Comparison of ENCODE assay signal across 19 cellular contexts in the genomic region with DNA sequence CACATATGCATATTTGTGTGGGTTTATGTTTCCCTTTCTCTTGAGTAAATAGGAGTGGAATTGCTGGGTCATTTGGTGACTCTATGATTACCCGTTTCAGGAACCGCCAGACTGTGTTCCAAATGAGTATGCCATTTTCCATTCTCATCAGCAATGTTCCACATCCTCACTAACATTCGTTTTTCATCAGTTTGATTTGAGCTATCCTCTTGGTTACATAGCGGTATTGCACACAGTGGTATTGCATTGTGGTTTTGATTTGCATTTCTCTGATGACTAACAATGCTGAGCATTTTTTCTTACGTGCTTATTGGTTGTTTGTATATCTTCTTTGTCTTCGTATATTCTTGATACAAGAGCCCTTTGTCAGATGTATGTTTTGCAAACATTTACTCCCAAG.
A peak's percentile ranks its signal among the peaks of the same experiment; 100 is the strongest.
DNase-seq lines count a peak whose midpoint lies in the region; FAIRE-seq and TF ChIP-seq lines count a peak whose summit lies in the region.
"Had no signal": no experiment of that assay in that cellular context is flagged by ENCODE, and none has a peak within 500 bp of the region (broad histone marks: within the 10 kb centered on the region; RNA-seq: fewer than 3 reads in every experiment).

No MANE protein-coding gene starts in this region.

- peak; percentile 1 for DNase-seq in A172 (ENCODE audit: low spot score)
- DNase-seq in GM19239 (ENCODE audit: insufficient read length, low spot score) = no peak
- peak; percentile 29 for DNase-seq in RPMI7951 (ENCODE audit: low read depth)
- peak; percentile 1 for DNase-seq in astrocyte of the spinal cord (ENCODE audit: low read depth, low spot score)
- no peak for DNase-seq in middle frontal gyrus (ENCODE audit: extremely low spot score, low spot score)
- DNase-seq in DMS 273 treated with DMSO at 0.1 percent for 48 hours (lab: John Stamatoyannopoulos, UW) = no peak
- DNase-seq in NCI-H1417 treated with DMSO at 0.1 percent for 48 hours (lab: John Stamatoyannopoulos, UW) = no peak
- no peak for DNase-seq in Kasumi-1 (lab: John Stamatoyannopoulos, UW)
- DNase-seq: CD4-positive, alpha-beta memory T cell; Karpas-422; NCI-H1105 treated with DMSO at 0.1 percent for 48 hours; NCI-H1694 treated with DMSO at 0.1 percent for 48 hours; NCI-H748 treated with DMSO at 0.1 percent for 48 hours; NK-92 treated with Interleukin-12 subunit alpha and Interleukin-12 subunit beta, amount 100 ng/mL, for 24 hours; Peyer's patch; SW 1271 had no signal

- peak; percentile 70 for FAIRE-seq in GM19239 (lab: Jason Lieb, UNC)
- FAIRE-seq: A204.1, HTR-8/SVneo had no signal

- in situ Hi-C loops in astrocyte of the spinal cord (cut with HindIII; ENCODE audit: low sequenced_read_pairs) = no loop called here

- no peak overlapping the region for H3K4me3 ChIP-seq in astrocyte of the spinal cord (ENCODE audit: low read depth, low read length)
- H3K4me3 ChIP-seq: GM23338, Peyer's patch had no signal

- no peak for TF ChIP-seq CTCF in astrocyte of the spinal cord (IDR thresholded peaks at IDR 0.05; ENCODE audit: low read depth, low read length)

Comparison
In these comparisons a context has a peak if more than half of its experiments do, and no peak if none do; other contexts are left out.
1. DNase-seq: peak in A172 (single experiment), RPMI7951 (single experiment) and astrocyte of the spinal cord (single experiment); none in GM19239 (single experiment), middle frontal gyrus (single experiment), DMS 273 treated with DMSO at 0.1 percent for 48 hours (single experiment), NCI-H1417 treated with DMSO at 0.1 percent for 48 hours (single experiment) and Kasumi-1 (0 of 2).